Comparison of ENCODE assay signal across 1 cellular context in genomic region chr2:84302513-84303412, GRCh38.
TF ChIP-seq lines count a peak whose summit lies in the region.

No MANE protein-coding gene starts in this region.

TF ChIP-seq in HepG2, 621 proteins besides CTCF, POLR2A, EP300 and RAD21 (continued from another document and continues in another):
- TF ChIP-seq, protein P1, sequence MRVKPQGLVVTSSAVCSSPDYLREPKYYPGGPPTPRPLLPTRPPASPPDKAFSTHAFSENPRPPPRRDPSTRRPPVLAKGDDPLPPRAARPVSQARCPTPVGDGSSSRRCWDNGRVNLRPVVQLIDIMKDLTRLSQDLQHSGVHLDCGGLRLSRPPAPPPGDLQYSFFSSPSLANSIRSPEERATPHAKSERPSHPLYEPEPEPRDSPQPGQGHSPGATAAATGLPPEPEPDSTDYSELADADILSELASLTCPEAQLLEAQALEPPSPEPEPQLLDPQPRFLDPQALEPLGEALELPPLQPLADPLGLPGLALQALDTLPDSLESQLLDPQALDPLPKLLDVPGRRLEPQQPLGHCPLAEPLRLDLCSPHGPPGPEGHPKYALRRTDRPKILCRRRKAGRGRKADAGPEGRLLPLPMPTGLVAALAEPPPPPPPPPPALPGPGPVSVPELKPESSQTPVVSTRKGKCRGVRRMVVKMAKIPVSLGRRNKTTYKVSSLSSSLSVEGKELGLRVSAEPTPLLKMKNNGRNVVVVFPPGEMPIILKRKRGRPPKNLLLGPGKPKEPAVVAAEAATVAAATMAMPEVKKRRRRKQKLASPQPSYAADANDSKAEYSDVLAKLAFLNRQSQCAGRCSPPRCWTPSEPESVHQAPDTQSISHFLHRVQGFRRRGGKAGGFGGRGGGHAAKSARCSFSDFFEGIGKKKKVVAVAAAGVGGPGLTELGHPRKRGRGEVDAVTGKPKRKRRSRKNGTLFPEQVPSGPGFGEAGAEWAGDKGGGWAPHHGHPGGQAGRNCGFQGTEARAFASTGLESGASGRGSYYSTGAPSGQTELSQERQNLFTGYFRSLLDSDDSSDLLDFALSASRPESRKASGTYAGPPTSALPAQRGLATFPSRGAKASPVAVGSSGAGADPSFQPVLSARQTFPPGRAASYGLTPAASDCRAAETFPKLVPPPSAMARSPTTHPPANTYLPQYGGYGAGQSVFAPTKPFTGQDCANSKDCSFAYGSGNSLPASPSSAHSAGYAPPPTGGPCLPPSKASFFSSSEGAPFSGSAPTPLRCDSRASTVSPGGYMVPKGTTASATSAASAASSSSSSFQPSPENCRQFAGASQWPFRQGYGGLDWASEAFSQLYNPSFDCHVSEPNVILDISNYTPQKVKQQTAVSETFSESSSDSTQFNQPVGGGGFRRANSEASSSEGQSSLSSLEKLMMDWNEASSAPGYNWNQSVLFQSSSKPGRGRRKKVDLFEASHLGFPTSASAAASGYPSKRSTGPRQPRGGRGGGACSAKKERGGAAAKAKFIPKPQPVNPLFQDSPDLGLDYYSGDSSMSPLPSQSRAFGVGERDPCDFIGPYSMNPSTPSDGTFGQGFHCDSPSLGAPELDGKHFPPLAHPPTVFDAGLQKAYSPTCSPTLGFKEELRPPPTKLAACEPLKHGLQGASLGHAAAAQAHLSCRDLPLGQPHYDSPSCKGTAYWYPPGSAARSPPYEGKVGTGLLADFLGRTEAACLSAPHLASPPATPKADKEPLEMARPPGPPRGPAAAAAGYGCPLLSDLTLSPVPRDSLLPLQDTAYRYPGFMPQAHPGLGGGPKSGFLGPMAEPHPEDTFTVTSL (CRISPR knock-in tag; IDR thresholded peaks at IDR 0.05; ENCODE audit: borderline replicate concordance): no peak
- TF ChIP-seq ZMYM2 (CRISPR knock-in tag; IDR thresholded peaks at IDR 0.05): peak; percentile 68; the same call in 1 of the 2 replicates
- TF ChIP-seq ZNF501 (CRISPR knock-in tag; IDR thresholded peaks at IDR 0.05): no peak
- TF ChIP-seq ZNF292 (CRISPR knock-in tag; IDR thresholded peaks at IDR 0.05; ENCODE audit: borderline replicate concordance, low read depth): no peak
- no peak for TF ChIP-seq HMG20B (CRISPR knock-in tag; conservative IDR thresholded peaks at IDR 0.05)
- no peak for TF ChIP-seq PCBP2 (optimal IDR thresholded peaks at IDR 0.05; ENCODE audit: low read depth, low read length, poor library complexity, severe bottlenecking)
- no peak for TF ChIP-seq ZNF503 (CRISPR knock-in tag; IDR thresholded peaks at IDR 0.05)
- TF ChIP-seq MXD1 (CRISPR knock-in tag; IDR thresholded peaks at IDR 0.05): no peak
- no peak for TF ChIP-seq DDIT3 (CRISPR knock-in tag; IDR thresholded peaks at IDR 0.05)
- TF ChIP-seq NR2C2 (CRISPR knock-in tag; IDR thresholded peaks at IDR 0.05; ENCODE audit: borderline replicate concordance): peak; percentile 74
- no peak for TF ChIP-seq TAF15 (IDR thresholded peaks at IDR 0.05; ENCODE audit: low read depth, low read length, poor library complexity, severe bottlenecking)
- no peak for TF ChIP-seq REXO4 (CRISPR knock-in tag; IDR thresholded peaks at IDR 0.05; ENCODE audit: borderline replicate concordance)
- TF ChIP-seq BCL6 (CRISPR knock-in tag; IDR thresholded peaks at IDR 0.05): peak; percentile 93
- TF ChIP-seq NR2F1 (CRISPR knock-in tag; IDR thresholded peaks at IDR 0.05): peak; percentile 42 to 52; a peak in 2 of 4 replicates
- no peak for TF ChIP-seq CENPT (CRISPR knock-in tag; IDR thresholded peaks at IDR 0.05; ENCODE audit: low read depth)
- TF ChIP-seq, protein P2, sequence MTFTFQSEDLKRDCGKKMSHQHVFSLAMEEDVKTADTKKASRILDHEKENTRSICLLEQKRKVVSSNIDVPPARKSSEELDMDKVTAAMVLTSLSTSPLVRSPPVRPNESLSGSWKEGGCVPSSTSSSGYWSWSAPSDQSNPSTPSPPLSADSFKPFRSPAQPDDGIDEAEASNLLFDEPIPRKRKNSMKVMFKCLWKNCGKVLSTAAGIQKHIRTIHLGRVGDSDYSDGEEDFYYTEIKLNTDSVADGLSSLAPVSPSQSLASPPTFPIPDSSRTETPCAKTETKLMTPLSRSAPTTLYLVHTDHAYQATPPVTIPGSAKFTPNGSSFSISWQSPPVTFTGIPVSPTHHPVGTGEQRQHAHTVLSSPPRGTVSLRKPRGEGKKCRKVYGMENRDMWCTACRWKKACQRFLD (CRISPR knock-in tag; IDR thresholded peaks at IDR 0.05; ENCODE audit: borderline replicate concordance): no peak
- TF ChIP-seq, protein P3, sequence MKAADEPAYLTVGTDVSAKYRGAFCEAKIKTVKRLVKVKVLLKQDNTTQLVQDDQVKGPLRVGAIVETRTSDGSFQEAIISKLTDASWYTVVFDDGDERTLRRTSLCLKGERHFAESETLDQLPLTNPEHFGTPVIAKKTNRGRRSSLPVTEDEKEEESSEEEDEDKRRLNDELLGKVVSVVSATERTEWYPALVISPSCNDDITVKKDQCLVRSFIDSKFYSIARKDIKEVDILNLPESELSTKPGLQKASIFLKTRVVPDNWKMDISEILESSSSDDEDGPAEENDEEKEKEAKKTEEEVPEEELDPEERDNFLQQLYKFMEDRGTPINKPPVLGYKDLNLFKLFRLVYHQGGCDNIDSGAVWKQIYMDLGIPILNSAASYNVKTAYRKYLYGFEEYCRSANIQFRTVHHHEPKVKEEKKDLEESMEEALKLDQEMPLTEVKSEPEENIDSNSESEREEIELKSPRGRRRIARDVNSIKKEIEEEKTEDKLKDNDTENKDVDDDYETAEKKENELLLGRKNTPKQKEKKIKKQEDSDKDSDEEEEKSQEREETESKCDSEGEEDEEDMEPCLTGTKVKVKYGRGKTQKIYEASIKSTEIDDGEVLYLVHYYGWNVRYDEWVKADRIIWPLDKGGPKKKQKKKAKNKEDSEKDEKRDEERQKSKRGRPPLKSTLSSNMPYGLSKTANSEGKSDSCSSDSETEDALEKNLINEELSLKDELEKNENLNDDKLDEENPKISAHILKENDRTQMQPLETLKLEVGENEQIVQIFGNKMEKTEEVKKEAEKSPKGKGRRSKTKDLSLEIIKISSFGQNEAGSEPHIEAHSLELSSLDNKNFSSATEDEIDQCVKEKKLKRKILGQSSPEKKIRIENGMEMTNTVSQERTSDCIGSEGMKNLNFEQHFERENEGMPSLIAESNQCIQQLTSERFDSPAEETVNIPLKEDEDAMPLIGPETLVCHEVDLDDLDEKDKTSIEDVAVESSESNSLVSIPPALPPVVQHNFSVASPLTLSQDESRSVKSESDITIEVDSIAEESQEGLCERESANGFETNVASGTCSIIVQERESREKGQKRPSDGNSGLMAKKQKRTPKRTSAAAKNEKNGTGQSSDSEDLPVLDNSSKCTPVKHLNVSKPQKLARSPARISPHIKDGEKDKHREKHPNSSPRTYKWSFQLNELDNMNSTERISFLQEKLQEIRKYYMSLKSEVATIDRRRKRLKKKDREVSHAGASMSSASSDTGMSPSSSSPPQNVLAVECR (CRISPR knock-in tag; IDR thresholded peaks at IDR 0.05; ENCODE audit: borderline replicate concordance): no peak; the same call in 1 of the 2 replicates
- peak; percentile 30; the same call in 1 of the 2 replicates for TF ChIP-seq POGK (CRISPR knock-in tag; conservative IDR thresholded peaks at IDR 0.05)
- no peak for TF ChIP-seq ZBTB42 (CRISPR knock-in tag; IDR thresholded peaks at IDR 0.05)
- TF ChIP-seq TEAD3 (CRISPR knock-in tag; optimal IDR thresholded peaks at IDR 0.05; ENCODE audit: borderline replicate concordance): no peak
- TF ChIP-seq ZNF530 (CRISPR knock-in tag; IDR thresholded peaks at IDR 0.05; ENCODE audit: low read depth): no peak
- TF ChIP-seq, protein P4, sequence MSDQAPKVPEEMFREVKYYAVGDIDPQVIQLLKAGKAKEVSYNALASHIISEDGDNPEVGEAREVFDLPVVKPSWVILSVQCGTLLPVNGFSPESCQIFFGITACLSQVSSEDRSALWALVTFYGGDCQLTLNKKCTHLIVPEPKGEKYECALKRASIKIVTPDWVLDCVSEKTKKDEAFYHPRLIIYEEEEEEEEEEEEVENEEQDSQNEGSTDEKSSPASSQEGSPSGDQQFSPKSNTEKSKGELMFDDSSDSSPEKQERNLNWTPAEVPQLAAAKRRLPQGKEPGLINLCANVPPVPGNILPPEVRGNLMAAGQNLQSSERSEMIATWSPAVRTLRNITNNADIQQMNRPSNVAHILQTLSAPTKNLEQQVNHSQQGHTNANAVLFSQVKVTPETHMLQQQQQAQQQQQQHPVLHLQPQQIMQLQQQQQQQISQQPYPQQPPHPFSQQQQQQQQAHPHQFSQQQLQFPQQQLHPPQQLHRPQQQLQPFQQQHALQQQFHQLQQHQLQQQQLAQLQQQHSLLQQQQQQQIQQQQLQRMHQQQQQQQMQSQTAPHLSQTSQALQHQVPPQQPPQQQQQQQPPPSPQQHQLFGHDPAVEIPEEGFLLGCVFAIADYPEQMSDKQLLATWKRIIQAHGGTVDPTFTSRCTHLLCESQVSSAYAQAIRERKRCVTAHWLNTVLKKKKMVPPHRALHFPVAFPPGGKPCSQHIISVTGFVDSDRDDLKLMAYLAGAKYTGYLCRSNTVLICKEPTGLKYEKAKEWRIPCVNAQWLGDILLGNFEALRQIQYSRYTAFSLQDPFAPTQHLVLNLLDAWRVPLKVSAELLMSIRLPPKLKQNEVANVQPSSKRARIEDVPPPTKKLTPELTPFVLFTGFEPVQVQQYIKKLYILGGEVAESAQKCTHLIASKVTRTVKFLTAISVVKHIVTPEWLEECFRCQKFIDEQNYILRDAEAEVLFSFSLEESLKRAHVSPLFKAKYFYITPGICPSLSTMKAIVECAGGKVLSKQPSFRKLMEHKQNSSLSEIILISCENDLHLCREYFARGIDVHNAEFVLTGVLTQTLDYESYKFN (CRISPR knock-in tag; conservative IDR thresholded peaks at IDR 0.05): peak; percentile 55; the same call in 1 of the 2 replicates
- TF ChIP-seq NFATC3 (CRISPR knock-in tag; IDR thresholded peaks at IDR 0.05): peak; percentile 42; the same call in 1 of the 2 replicates
- TF ChIP-seq POLR2AphosphoS2 (IDR thresholded peaks at IDR 0.05; ENCODE audit: low read depth, low read length): no peak
- TF ChIP-seq NFYC (CRISPR knock-in tag; IDR thresholded peaks at IDR 0.05): no peak
- no peak for TF ChIP-seq TGIF2 (CRISPR knock-in tag; IDR thresholded peaks at IDR 0.05)
- no peak for TF ChIP-seq BHLHE40 (IDR thresholded peaks at IDR 0.05; ENCODE audit: low read length)
- TF ChIP-seq ZNF350 (CRISPR knock-in tag; IDR thresholded peaks at IDR 0.05; ENCODE audit: borderline replicate concordance, low read depth): no peak
- TF ChIP-seq SPEN (CRISPR knock-in tag; IDR thresholded peaks at IDR 0.05; ENCODE audit: low read depth): no peak
- TF ChIP-seq ZNF619 (CRISPR knock-in tag; IDR thresholded peaks at IDR 0.05): no peak
- TF ChIP-seq HOXA7 (CRISPR knock-in tag; IDR thresholded peaks at IDR 0.05): no peak
- no peak for TF ChIP-seq ADNP (CRISPR knock-in tag; IDR thresholded peaks at IDR 0.05)
- TF ChIP-seq, protein P5, sequence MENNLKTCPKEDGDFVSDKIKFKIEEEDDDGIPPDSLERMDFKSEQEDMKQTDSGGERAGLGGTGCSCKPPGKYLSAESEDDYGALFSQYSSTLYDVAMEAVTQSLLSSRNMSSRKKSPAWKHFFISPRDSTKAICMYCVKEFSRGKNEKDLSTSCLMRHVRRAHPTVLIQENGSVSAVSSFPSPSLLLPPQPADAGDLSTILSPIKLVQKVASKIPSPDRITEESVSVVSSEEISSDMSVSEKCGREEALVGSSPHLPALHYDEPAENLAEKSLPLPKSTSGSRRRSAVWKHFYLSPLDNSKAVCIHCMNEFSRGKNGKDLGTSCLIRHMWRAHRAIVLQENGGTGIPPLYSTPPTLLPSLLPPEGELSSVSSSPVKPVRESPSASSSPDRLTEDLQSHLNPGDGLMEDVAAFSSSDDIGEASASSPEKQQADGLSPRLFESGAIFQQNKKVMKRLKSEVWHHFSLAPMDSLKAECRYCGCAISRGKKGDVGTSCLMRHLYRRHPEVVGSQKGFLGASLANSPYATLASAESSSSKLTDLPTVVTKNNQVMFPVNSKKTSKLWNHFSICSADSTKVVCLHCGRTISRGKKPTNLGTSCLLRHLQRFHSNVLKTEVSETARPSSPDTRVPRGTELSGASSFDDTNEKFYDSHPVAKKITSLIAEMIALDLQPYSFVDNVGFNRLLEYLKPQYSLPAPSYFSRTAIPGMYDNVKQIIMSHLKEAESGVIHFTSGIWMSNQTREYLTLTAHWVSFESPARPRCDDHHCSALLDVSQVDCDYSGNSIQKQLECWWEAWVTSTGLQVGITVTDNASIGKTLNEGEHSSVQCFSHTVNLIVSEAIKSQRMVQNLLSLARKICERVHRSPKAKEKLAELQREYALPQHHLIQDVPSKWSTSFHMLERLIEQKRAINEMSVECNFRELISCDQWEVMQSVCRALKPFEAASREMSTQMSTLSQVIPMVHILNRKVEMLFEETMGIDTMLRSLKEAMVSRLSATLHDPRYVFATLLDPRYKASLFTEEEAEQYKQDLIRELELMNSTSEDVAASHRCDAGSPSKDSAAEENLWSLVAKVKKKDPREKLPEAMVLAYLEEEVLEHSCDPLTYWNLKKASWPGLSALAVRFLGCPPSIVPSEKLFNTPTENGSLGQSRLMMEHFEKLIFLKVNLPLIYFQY (CRISPR knock-in tag; IDR thresholded peaks at IDR 0.05; ENCODE audit: borderline replicate concordance): no peak
